Comparison of ENCODE assay signal across 8 cellular contexts in genomic region chr15:55196011-55196410, GRCh38. TPM values are rescaled to one million over a fixed set of nuclear protein-coding genes. Genes with fewer than 3 reads are reported as not detected.
DNase-seq lines count a peak whose midpoint lies in the region; ATAC-seq, FAIRE-seq and TF ChIP-seq lines count a peak whose summit lies in the region.

No MANE protein-coding gene starts in this region.

- H3K4me3 ChIP-seq in A549 (peak overlapping the region; percentile 69), HUES6 (ENCODE audit: low read depth, low read length) (peak overlapping the region; percentile 93), body of pancreas (peak overlapping the region; percentile 24 to 62)

- peak overlapping the region; percentile 92 for H3K27ac ChIP-seq in A549
- peak overlapping the region; percentile 86 for H3K27ac ChIP-seq in HUES6 (ENCODE audit: low read depth, low read length)
- peak overlapping the region; percentile 74 to 94 (median 86) for H3K27ac ChIP-seq in body of pancreas

- no peak for TF ChIP-seq EP300 in A549 (IDR thresholded peaks at IDR 0.05)

- H3K4me1 ChIP-seq in A549, result peaks cover 35% of the 10 kb centered on the region
- H3K4me1 ChIP-seq in HUES6 (ENCODE audit: control insufficient read depth, insufficient read depth, low read length), result peaks cover 16% of the 10 kb centered on the region; the same call in 1 of the 2 replicates
- peaks cover 21% of the 10 kb centered on the region for H3K4me1 ChIP-seq in body of pancreas

- H3K27me3 ChIP-seq in HUES6 (ENCODE audit: control insufficient read depth, insufficient read depth, low read length) (no peaks in the 10 kb centered on the region), body of pancreas (no peaks in the 10 kb centered on the region)

- POLR2A ChIA-PET in A549 (lab: Yijun Ruan, JAX), result interaction anchor here (1.3 to 2.4 kb wide), 4 partner anchors 12 to 36 kb away, joined by 3 to 17 read pairs (median 4); no protein-coding TSS in a partner anchor

- no peak for FAIRE-seq in A549 (lab: Jason Lieb, UNC)

- DNase-seq in A549 (ENCODE audit: low read depth in 1 of 2, low spot score in 1 of 2) (no peak), body of pancreas (no peak), medulla oblongata (ENCODE audit: extremely low spot score) (peak; percentile 10), T1000 (lab: John Stamatoyannopoulos, UW) (no peak)

- H3K36me3 ChIP-seq in HUES6 (ENCODE audit: control insufficient read depth, insufficient read depth, low read length) (peaks cover 37% of the 10 kb centered on the region), body of pancreas (replicated peaks in 1 of 2; ENCODE audit: insufficient read depth in 1 of 2, low read depth in 2 of 2) (peaks cover 0 to 3% of the 10 kb centered on the region in 2 donors)

- peak overlapping the region; percentile 86 for H3K4me2 ChIP-seq in A549

- CTCF ChIA-PET in A549 (lab: Yijun Ruan, JAX), result interaction anchor here (2.4 kb wide), 1 partner anchor 95 kb away, joined by 8 read pairs; no protein-coding TSS in a partner anchor

- WGBS in A549 (ENCODE audit: missing lambda C conversion rate), result 3% methylated on average over 9 of the region's 9 CpGs
- WGBS in body of pancreas, 2 donors, result 1% methylated on average over 9 of the region's 9 CpGs

- TF ChIP-seq RAD21 in A549 (conservative IDR thresholded peaks at IDR 0.05 in 1 of 2, IDR thresholded peaks at IDR 0.05 in 1 of 2), result no peak

- no peak for TF ChIP-seq POLR2A in A549 (IDR thresholded peaks at IDR 0.05; ENCODE audit: low read length)
- no peak for TF ChIP-seq POLR2A in body of pancreas (IDR thresholded peaks at IDR 0.05)

- TF ChIP-seq CTCF in A549 (IDR thresholded peaks at IDR 0.05), result no peak
- no peak for TF ChIP-seq CTCF in body of pancreas (IDR thresholded peaks at IDR 0.05)

- intact Hi-C loops in body of pancreas (cut with DNase I), result no loop called here

- ATAC-seq in A549 (no peak), body of pancreas (no peak), GM21717 (IDR thresholded peaks at IDR 0.05; ENCODE audit: unreplicated experiment) (no peak), HG03565 (IDR thresholded peaks at IDR 0.05; ENCODE audit: unreplicated experiment) (no peak), HG03025 (IDR thresholded peaks at IDR 0.05; ENCODE audit: low FRiP score, unreplicated experiment) (no peak)

- peak overlapping the region; percentile 97 for H3K9ac ChIP-seq in HUES6 (ENCODE audit: low read length)

- H3K9me3 ChIP-seq in A549 (no peaks in the 10 kb centered on the region), HUES6 (ENCODE audit: control insufficient read depth, insufficient read depth, low read depth, low read length) (peaks cover 4% of the 10 kb centered on the region; the same call in 1 of the 2 replicates), body of pancreas (no peaks in the 10 kb centered on the region)

TF ChIP-seq in A549, 52 proteins besides CTCF, POLR2A, EP300 and RAD21:
- TF ChIP-seq BCL3 (IDR thresholded peaks at IDR 0.05) (no peak), SMC3 (IDR thresholded peaks at IDR 0.05) (no peak), TP53 (CRISPR knock-in tag; IDR thresholded peaks at IDR 0.05) (no peak), JUN (IDR thresholded peaks at IDR 0.05) (no peak), PHF8 (IDR thresholded peaks at IDR 0.05; ENCODE audit: borderline replicate concordance, low read depth) (no peak), ESRRA (IDR thresholded peaks at IDR 0.05; ENCODE audit: borderline replicate concordance, low read length) (no peak), NFE2L2 (conservative IDR thresholded peaks at IDR 0.05; ENCODE audit: low read length) (no peak), CBX2 (IDR thresholded peaks at IDR 0.05; ENCODE audit: borderline replicate concordance, low read depth) (no peak), HMGXB4 (CRISPR knock-in tag; IDR thresholded peaks at IDR 0.05; ENCODE audit: borderline replicate concordance) (no peak), POLR2AphosphoS2 (conservative IDR thresholded peaks at IDR 0.05; ENCODE audit: low read length) (no peak), NR3C1 (IDR thresholded peaks at IDR 0.05) (no peak), FOSL2 (IDR thresholded peaks at IDR 0.05) (no peak), FOSL2 (CRISPR knock-in tag; IDR thresholded peaks at IDR 0.05) (no peak), CEBPB (IDR thresholded peaks at IDR 0.05) (no peak), KDM1A (IDR thresholded peaks at IDR 0.05; ENCODE audit: low read depth) (no peak), RFX5 (IDR thresholded peaks at IDR 0.05) (no peak), HOXA7 (CRISPR knock-in tag; IDR thresholded peaks at IDR 0.05) (no peak), TFCP2L1 (CRISPR knock-in tag; IDR thresholded peaks at IDR 0.05) (no peak)
- TF ChIP-seq, protein P1, sequence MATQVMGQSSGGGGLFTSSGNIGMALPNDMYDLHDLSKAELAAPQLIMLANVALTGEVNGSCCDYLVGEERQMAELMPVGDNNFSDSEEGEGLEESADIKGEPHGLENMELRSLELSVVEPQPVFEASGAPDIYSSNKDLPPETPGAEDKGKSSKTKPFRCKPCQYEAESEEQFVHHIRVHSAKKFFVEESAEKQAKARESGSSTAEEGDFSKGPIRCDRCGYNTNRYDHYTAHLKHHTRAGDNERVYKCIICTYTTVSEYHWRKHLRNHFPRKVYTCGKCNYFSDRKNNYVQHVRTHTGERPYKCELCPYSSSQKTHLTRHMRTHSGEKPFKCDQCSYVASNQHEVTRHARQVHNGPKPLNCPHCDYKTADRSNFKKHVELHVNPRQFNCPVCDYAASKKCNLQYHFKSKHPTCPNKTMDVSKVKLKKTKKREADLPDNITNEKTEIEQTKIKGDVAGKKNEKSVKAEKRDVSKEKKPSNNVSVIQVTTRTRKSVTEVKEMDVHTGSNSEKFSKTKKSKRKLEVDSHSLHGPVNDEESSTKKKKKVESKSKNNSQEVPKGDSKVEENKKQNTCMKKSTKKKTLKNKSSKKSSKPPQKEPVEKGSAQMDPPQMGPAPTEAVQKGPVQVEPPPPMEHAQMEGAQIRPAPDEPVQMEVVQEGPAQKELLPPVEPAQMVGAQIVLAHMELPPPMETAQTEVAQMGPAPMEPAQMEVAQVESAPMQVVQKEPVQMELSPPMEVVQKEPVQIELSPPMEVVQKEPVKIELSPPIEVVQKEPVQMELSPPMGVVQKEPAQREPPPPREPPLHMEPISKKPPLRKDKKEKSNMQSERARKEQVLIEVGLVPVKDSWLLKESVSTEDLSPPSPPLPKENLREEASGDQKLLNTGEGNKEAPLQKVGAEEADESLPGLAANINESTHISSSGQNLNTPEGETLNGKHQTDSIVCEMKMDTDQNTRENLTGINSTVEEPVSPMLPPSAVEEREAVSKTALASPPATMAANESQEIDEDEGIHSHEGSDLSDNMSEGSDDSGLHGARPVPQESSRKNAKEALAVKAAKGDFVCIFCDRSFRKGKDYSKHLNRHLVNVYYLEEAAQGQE (IDR thresholded peaks at IDR 0.05), result no peak
- TF ChIP-seq, protein P2, sequence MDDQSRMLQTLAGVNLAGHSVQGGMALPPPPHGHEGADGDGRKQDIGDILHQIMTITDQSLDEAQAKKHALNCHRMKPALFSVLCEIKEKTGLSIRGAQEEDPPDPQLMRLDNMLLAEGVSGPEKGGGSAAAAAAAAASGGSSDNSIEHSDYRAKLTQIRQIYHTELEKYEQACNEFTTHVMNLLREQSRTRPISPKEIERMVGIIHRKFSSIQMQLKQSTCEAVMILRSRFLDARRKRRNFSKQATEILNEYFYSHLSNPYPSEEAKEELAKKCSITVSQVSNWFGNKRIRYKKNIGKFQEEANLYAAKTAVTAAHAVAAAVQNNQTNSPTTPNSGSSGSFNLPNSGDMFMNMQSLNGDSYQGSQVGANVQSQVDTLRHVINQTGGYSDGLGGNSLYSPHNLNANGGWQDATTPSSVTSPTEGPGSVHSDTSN (IDR thresholded peaks at IDR 0.05), result no peak

RNA-seq across cellular contexts. Expression of gene RSL24D1, which starts 0.7 kb away (rescaled TPM):
- polyA plus RNA-seq in A549 (2011; rRNA removed), result 171 and 257 TPM in 2 replicates
- polyA plus RNA-seq in A549 (2012; cell fraction: cytosol; rRNA removed), result 31.3 and 35.4 TPM in 2 replicates
- polyA plus RNA-seq in A549 (2012; cell fraction: nucleus; rRNA removed), result 6.9 and 14.2 TPM in 2 replicates
- 103 to 121 TPM (median 104 TPM) in 3 replicates for polyA plus RNA-seq in A549 (2017; fragmentation: RNase III; extraction: RNeasy Plus Mini Kit Qiagen cat#74134 plus additional on column Dnase treatment)
- 44.4 and 46.1 TPM in 2 replicates for polyA minus RNA-seq in A549 (2011; rRNA and poly(A)+ RNA removed)
- total RNA-seq in body of pancreas, result 10 to 100 TPM; 13.5 to 46.7 TPM

Comparison
In these comparisons a context has a peak if more than half of its experiments do, and no peak if none do; other contexts are left out.
1. H3K4me3 ChIP-seq: peak in every context shown above with its lines; median percentile 93 in HUES6; 69 in A549; 43 in body of pancreas.